ENCODE assay signal across 34 cellular contexts in genomic region chr1:57400041-57400440, GRCh38. TPM values are rescaled to one million over a fixed set of nuclear protein-coding genes. Genes with fewer than 3 reads are reported as not detected.
"Had no signal": no experiment of that assay in that cellular context is flagged by ENCODE, and none has a peak within 500 bp of the region (broad histone marks: within the 10 kb centered on the region; RNA-seq: fewer than 3 reads in every experiment).

No MANE protein-coding gene starts in this region.

- FAIRE-seq: endometrium, endothelial cell of umbilical vein, frontal cortex had no signal

- H3K36me3 ChIP-seq: ascending aorta, breast epithelium, cardiac muscle cell, colonic mucosa had no signal

- H3K4me3 Mint-ChIP-seq: activated CD4-positive, alpha-beta memory T cell treated with anti-CD3 and anti-CD28 coated beads for 36 hours; activated CD4-positive, alpha-beta T cell treated with anti-CD3 and anti-CD28 coated beads for 36 hours; activated CD4-positive, alpha-beta T cell treated with anti-CD3 and anti-CD28 coated beads, Interleukin-2, amount 10 ng/mL, durations not matched to agents 24 days and 14 days; activated CD8-positive, alpha-beta memory T cell treated with anti-CD3 and anti-CD28 coated beads, Interleukin-2, amount 10 ng/mL, durations not matched to agents 7 days and 5 days; activated CD8-positive, alpha-beta T cell treated with anti-CD3 and anti-CD28 coated beads, Interleukin-2, amount 10 ng/mL, durations not matched to agents 7 days and 5 days; activated naive CD4-positive, alpha-beta T cell treated with anti-CD3 and anti-CD28 coated beads, Interleukin-2, amount 10 ng/mL, durations not matched to agents 7 days and 5 days; activated naive CD8-positive, alpha-beta T cell treated with anti-CD3 and anti-CD28 coated beads, Interleukin-2, amount 10 ng/mL, durations not matched to agents 7 days and 5 days; activated T-helper 1 cell treated with anti-CD3 and anti-CD28 coated beads, Interleukin-12 subunit alpha, Interleukin-12 subunit beta, Interleukin-2, Interleukin-4 antibody, amounts not matched to agents 30 ng/mL and 10 ng/mL and 1 ng/mL, durations not matched to agents 14 hours and 24 hours and 36 hours; brain had no signal

- ATAC-seq: activated CD4-positive, alpha-beta T cell treated with anti-CD3 and anti-CD28 coated beads for 36 hours; activated CD8-positive, alpha-beta memory T cell treated with anti-CD3 and anti-CD28 coated beads, Interleukin-2, amount 10 ng/mL, durations not matched to agents 7 days and 5 days; activated CD8-positive, alpha-beta T cell treated with anti-CD3 and anti-CD28 coated beads, Interleukin-2, amount 10 ng/mL, durations not matched to agents 7 days and 5 days; activated naive CD4-positive, alpha-beta T cell treated with anti-CD3 and anti-CD28 coated beads, Interleukin-2, amount 50 U/mL, for 72 hours had no signal

- H3K27ac Mint-ChIP-seq: activated CD4-positive, alpha-beta memory T cell treated with anti-CD3 and anti-CD28 coated beads for 36 hours; activated CD4-positive, alpha-beta T cell treated with anti-CD3 and anti-CD28 coated beads for 36 hours; activated CD4-positive, alpha-beta T cell treated with anti-CD3 and anti-CD28 coated beads, Interleukin-2, amount 10 ng/mL, durations not matched to agents 24 days and 14 days; activated CD8-positive, alpha-beta memory T cell treated with anti-CD3 and anti-CD28 coated beads, Interleukin-2, amount 10 ng/mL, durations not matched to agents 7 days and 5 days; activated CD8-positive, alpha-beta T cell treated with anti-CD3 and anti-CD28 coated beads, Interleukin-2, amount 10 ng/mL, durations not matched to agents 7 days and 5 days; activated naive CD4-positive, alpha-beta T cell treated with anti-CD3 and anti-CD28 coated beads, Interleukin-2, amount 10 ng/mL, durations not matched to agents 7 days and 5 days; activated naive CD4-positive, alpha-beta T cell treated with anti-CD3 and anti-CD28 coated beads, Interleukin-2, amount 50 U/mL, for 72 hours; activated naive CD8-positive, alpha-beta T cell treated with anti-CD3 and anti-CD28 coated beads, Interleukin-2, amount 10 ng/mL, durations not matched to agents 7 days and 5 days; activated T-helper 1 cell treated with anti-CD3 and anti-CD28 coated beads, Interleukin-12 subunit alpha, Interleukin-12 subunit beta, Interleukin-2, Interleukin-4 antibody, amounts not matched to agents 30 ng/mL and 10 ng/mL and 1 ng/mL, durations not matched to agents 14 hours and 24 hours and 36 hours; activated T-helper 2 cell treated with anti-CD3 and anti-CD28 coated beads, Interferon-gamma antibody, Interleukin-2, Interleukin-4, amounts not matched to agents 10 μg/mL and 5 μg/mL and 100 μg/mL, durations not matched to agents 14 hours and 24 hours and 36 hours; brain had no signal

- H3K27ac ChIP-seq: ascending aorta, breast epithelium, cardiac muscle cell, colonic mucosa, epithelial cell of prostate had no signal

- H3K4me3 ChIP-seq: ascending aorta, breast epithelium, cardiac muscle cell, colonic mucosa had no signal

- H3K36me3 Mint-ChIP-seq: activated CD4-positive, alpha-beta memory T cell treated with anti-CD3 and anti-CD28 coated beads for 36 hours; activated CD8-positive, alpha-beta memory T cell treated with anti-CD3 and anti-CD28 coated beads, Interleukin-2, amount 10 ng/mL, durations not matched to agents 7 days and 5 days; activated naive CD4-positive, alpha-beta T cell treated with anti-CD3 and anti-CD28 coated beads, Interleukin-2, amount 10 ng/mL, durations not matched to agents 7 days and 5 days; activated naive CD4-positive, alpha-beta T cell treated with anti-CD3 and anti-CD28 coated beads, Interleukin-2, amount 50 U/mL, for 72 hours; activated naive CD8-positive, alpha-beta T cell treated with anti-CD3 and anti-CD28 coated beads, Interleukin-2, amount 10 ng/mL, durations not matched to agents 7 days and 5 days; brain had no signal

- H3K9me3 Mint-ChIP-seq: activated CD4-positive, alpha-beta memory T cell treated with anti-CD3 and anti-CD28 coated beads for 36 hours; activated CD4-positive, alpha-beta T cell treated with anti-CD3 and anti-CD28 coated beads, Interleukin-2, amount 10 ng/mL, durations not matched to agents 24 days and 14 days; activated naive CD4-positive, alpha-beta T cell treated with anti-CD3 and anti-CD28 coated beads, Interleukin-2, amount 10 ng/mL, durations not matched to agents 7 days and 5 days; activated naive CD4-positive, alpha-beta T cell treated with anti-CD3 and anti-CD28 coated beads, Interleukin-2, amount 50 U/mL, for 72 hours; activated T-helper 1 cell treated with anti-CD3 and anti-CD28 coated beads, Interleukin-12 subunit alpha, Interleukin-12 subunit beta, Interleukin-2, Interleukin-4 antibody, amounts not matched to agents 30 ng/mL and 10 ng/mL and 1 ng/mL, durations not matched to agents 14 hours and 24 hours and 36 hours; activated T-helper 2 cell treated with anti-CD3 and anti-CD28 coated beads, Interferon-gamma antibody, Interleukin-2, Interleukin-4, amounts not matched to agents 10 μg/mL and 5 μg/mL and 100 μg/mL, durations not matched to agents 14 hours and 24 hours and 36 hours; brain had no signal

- H3K27me3 ChIP-seq: ascending aorta, breast epithelium, cardiac muscle cell, colonic mucosa had no signal

- H3K9me3 ChIP-seq: ascending aorta, breast epithelium, colonic mucosa had no signal

- DNase-seq: activated CD4-positive, alpha-beta memory T cell treated with anti-CD3 and anti-CD28 coated beads for 36 hours; activated CD4-positive, alpha-beta T cell treated with anti-CD3 and anti-CD28 coated beads for 36 hours; activated CD4-positive, alpha-beta T cell treated with anti-CD3 and anti-CD28 coated beads, Interleukin-2, amount 10 ng/mL, durations not matched to agents 24 days and 14 days; activated CD4-positive, CD25-positive, alpha-beta regulatory T cell; activated CD4-positive, CD25-positive, alpha-beta regulatory T cell treated with anti-CD3 and anti-CD28 coated beads, Interleukin-2, amount 50 U/mL, for 72 hours; activated CD8-positive, alpha-beta memory T cell treated with anti-CD3 and anti-CD28 coated beads, Interleukin-2, amount 10 ng/mL, durations not matched to agents 7 days and 5 days; activated CD8-positive, alpha-beta memory T cell treated with anti-CD3 and anti-CD28 coated beads, Interleukin-2, amount 50 U/mL, for 4 hours; activated CD8-positive, alpha-beta T cell treated with anti-CD3 and anti-CD28 coated beads, Interleukin-2, amount 10 ng/mL, durations not matched to agents 7 days and 5 days; activated gamma-delta T cell; activated naive CD4-positive, alpha-beta T cell; activated naive CD4-positive, alpha-beta T cell treated with anti-CD3 and anti-CD28 coated beads, Interleukin-2, amount 10 ng/mL, durations not matched to agents 7 days and 5 days; activated naive CD8-positive, alpha-beta T cell treated with anti-CD3 and anti-CD28 coated beads, Interleukin-2, amount 10 ng/mL, durations not matched to agents 7 days and 5 days; activated T-cell treated with anti-CD3 and anti-CD28 coated beads, Interleukin-2, amount 50 U/mL, for 1 hour; activated T-cell treated with anti-CD3 and anti-CD28 coated beads, Interleukin-2, amount 50 U/mL, for 48 hours; central memory CD4-positive, alpha-beta T cell; cerebellar nuclear complex; colonic mucosa; effector CD8-positive, alpha-beta T cell; foreskin fibroblast; head of caudate nucleus; T-helper 2 cell had no signal

- H3K4me1 Mint-ChIP-seq: activated CD4-positive, alpha-beta T cell treated with anti-CD3 and anti-CD28 coated beads for 36 hours; activated CD4-positive, alpha-beta T cell treated with anti-CD3 and anti-CD28 coated beads, Interleukin-2, amount 10 ng/mL, durations not matched to agents 24 days and 14 days; activated CD8-positive, alpha-beta memory T cell treated with anti-CD3 and anti-CD28 coated beads, Interleukin-2, amount 10 ng/mL, durations not matched to agents 7 days and 5 days; activated naive CD4-positive, alpha-beta T cell treated with anti-CD3 and anti-CD28 coated beads, Interleukin-2, amount 10 ng/mL, durations not matched to agents 7 days and 5 days; activated naive CD8-positive, alpha-beta T cell treated with anti-CD3 and anti-CD28 coated beads, Interleukin-2, amount 10 ng/mL, durations not matched to agents 7 days and 5 days had no signal

- H3K4me1 ChIP-seq: ascending aorta, breast epithelium, colonic mucosa had no signal

- H3K27me3 Mint-ChIP-seq: activated CD4-positive, alpha-beta T cell treated with anti-CD3 and anti-CD28 coated beads, Interleukin-2, amount 10 ng/mL, durations not matched to agents 24 days and 14 days; activated CD8-positive, alpha-beta memory T cell treated with anti-CD3 and anti-CD28 coated beads, Interleukin-2, amount 10 ng/mL, durations not matched to agents 7 days and 5 days; activated naive CD4-positive, alpha-beta T cell treated with anti-CD3 and anti-CD28 coated beads, Interleukin-2, amount 10 ng/mL, durations not matched to agents 7 days and 5 days; activated naive CD8-positive, alpha-beta T cell treated with anti-CD3 and anti-CD28 coated beads, Interleukin-2, amount 10 ng/mL, durations not matched to agents 7 days and 5 days; brain had no signal

RNA-seq across cellular contexts. Expression of gene DAB1, which starts 23.8 kb away (rescaled TPM):
- total RNA-seq: activated CD4-positive, alpha-beta T cell treated with anti-CD3 and anti-CD28 coated beads, Interleukin-2, amount 10 ng/mL, durations not matched to agents 24 days and 14 days; activated CD8-positive, alpha-beta memory T cell treated with anti-CD3 and anti-CD28 coated beads for 36 hours; activated T-helper 1 cell treated with anti-CD3 and anti-CD28 coated beads, Interleukin-12 subunit alpha, Interleukin-12 subunit beta, Interleukin-2, Interleukin-4 antibody, amounts not matched to agents 30 ng/mL and 10 ng/mL and 1 ng/mL, durations not matched to agents 14 hours and 24 hours and 36 hours; activated T-helper 2 cell treated with anti-CD3 and anti-CD28 coated beads, Interferon-gamma antibody, Interleukin-2, Interleukin-4, amounts not matched to agents 10 μg/mL and 5 μg/mL and 100 μg/mL, durations not matched to agents 14 hours and 24 hours and 36 hours; ascending aorta; dermis microvascular lymphatic vessel endothelial cell; endothelial cell of umbilical vein had no signal
- polyA plus RNA-seq: endothelial cell of umbilical vein had no signal
